9 cellular contexts compared by ENCODE assay signal in genomic region chr2:64586883-64587481, GRCh38.
DNase-seq lines count a peak whose midpoint lies in the region; ATAC-seq and TF ChIP-seq lines count a peak whose summit lies in the region.
"Had no signal": no experiment of that assay in that cellular context is flagged by ENCODE, and none has a peak within 500 bp of the region (broad histone marks: within the 10 kb centered on the region; RNA-seq: fewer than 3 reads in every experiment).

No MANE protein-coding gene starts in this region.

- in situ Hi-C loops in gastrocnemius medialis (cut with MboI; ENCODE audit: low sequenced_read_pairs in 4 of 4), result loop anchor here in 2 of 4 donors (25.0 kb wide), 2 partner anchors 275 to 450 kb away; no protein-coding TSS in a partner anchor

- TF ChIP-seq POLR2A in adrenal gland (IDR thresholded peaks at IDR 0.05) (no peak), gastrocnemius medialis (IDR thresholded peaks at IDR 0.05) (no peak)

- intact Hi-C loops in adrenal gland (cut with DNase I) (loop anchor here in 1 of 2 donors (5.0 kb wide), 1 partner anchor 280 kb away; no protein-coding TSS in a partner anchor), left ventricle myocardium inferior (cut with micrococcal nuclease) (loop anchor here (5.0 kb wide), 1 partner anchor 280 kb away; no protein-coding TSS in a partner anchor), gastrocnemius medialis (cut with DNase I; ENCODE audit: low total_unique reads) (loop anchor here (1.0 to 10.0 kb wide), 3 partner anchors 278 to 438 kb away; no protein-coding TSS in a partner anchor)

- H3K27me3 Mint-ChIP-seq in activated CD8-positive, alpha-beta memory T cell treated with anti-CD3 and anti-CD28 coated beads, Interleukin-2, amount 10 ng/mL, durations not matched to agents 7 days and 5 days, result no peaks in the 10 kb centered on the region
- H3K27me3 Mint-ChIP-seq: activated naive CD8-positive, alpha-beta T cell had no signal

- DNase-seq in activated CD8-positive, alpha-beta memory T cell treated with anti-CD3 and anti-CD28 coated beads, Interleukin-2, amount 10 ng/mL, durations not matched to agents 7 days and 5 days, result no peak
- no peak for DNase-seq in activated CD8-positive, alpha-beta memory T cell treated with anti-CD3 and anti-CD28 coated beads, Interleukin-2, amount 50 U/mL, for 4 hours
- DNase-seq in NCI-H1694 (lab: John Stamatoyannopoulos, UW), result peak; percentile 63
- DNase-seq in adrenal gland, result no peak
- DNase-seq in left ventricle myocardium inferior, result no peak
- no peak for DNase-seq in gastrocnemius medialis
- DNase-seq in ecto neural progenitor cell (ENCODE audit: low spot score), result no peak

- H3K9me3 Mint-ChIP-seq in activated CD8-positive, alpha-beta memory T cell treated with anti-CD3 and anti-CD28 coated beads, Interleukin-2, amount 10 ng/mL, durations not matched to agents 7 days and 5 days (ENCODE audit: low read depth), result no peaks in the 10 kb centered on the region

- peaks cover 6% of the 10 kb centered on the region for H3K4me1 Mint-ChIP-seq in activated CD8-positive, alpha-beta memory T cell treated with anti-CD3 and anti-CD28 coated beads, Interleukin-2, amount 10 ng/mL, durations not matched to agents 7 days and 5 days

- H3K27ac ChIP-seq in adrenal gland (no peak overlapping the region), left ventricle myocardium inferior (replicated peaks) (no peak overlapping the region), gastrocnemius medialis (no peak overlapping the region)

- H3K36me3 ChIP-seq in adrenal gland (replicated peaks in 1 of 2) (peaks cover 0 to 13% of the 10 kb centered on the region in 2 donors), left ventricle myocardium inferior (peaks cover 33% of the 10 kb centered on the region), gastrocnemius medialis (peaks cover 0 to 40% of the 10 kb centered on the region in 2 donors)

- no peak overlapping the region for H3K27ac Mint-ChIP-seq in activated CD8-positive, alpha-beta memory T cell treated with anti-CD3 and anti-CD28 coated beads, Interleukin-2, amount 10 ng/mL, durations not matched to agents 7 days and 5 days
- H3K27ac Mint-ChIP-seq: activated naive CD8-positive, alpha-beta T cell had no signal

- CTCF ChIA-PET in activated CD8-positive, alpha-beta memory T cell treated with anti-CD3 and anti-CD28 coated beads, Interleukin-2, amount 10 ng/mL, durations not matched to agents 7 days and 5 days (lab: Charles Lee), result interaction anchor here (0.6 to 3.0 kb wide), 28 partner anchors 9 to 350 kb away, joined by 3 to 15 read pairs (median 4); partner anchors contain the start of gene AFTPH

- H3K4me3 Mint-ChIP-seq in activated CD8-positive, alpha-beta memory T cell treated with anti-CD3 and anti-CD28 coated beads, Interleukin-2, amount 10 ng/mL, durations not matched to agents 7 days and 5 days, result no peak overlapping the region
- H3K4me3 Mint-ChIP-seq: activated naive CD8-positive, alpha-beta T cell had no signal

- 34 to 41% (median 39%) methylated on average over 6 of the region's 6 CpGs for WGBS in adrenal gland, 4 donors

- peak; percentile 35 to 81 (median 69) for TF ChIP-seq CTCF in adrenal gland (IDR thresholded peaks at IDR 0.05)
- peak; percentile 75 for TF ChIP-seq CTCF in left ventricle myocardium inferior (IDR thresholded peaks at IDR 0.05; ENCODE audit: borderline replicate concordance)
- TF ChIP-seq CTCF in gastrocnemius medialis (IDR thresholded peaks at IDR 0.05 in 4 of 5, conservative IDR thresholded peaks at IDR 0.05 in 1 of 5), result peak; percentile 23 to 56 (median 48)

- peaks cover 28% of the 10 kb centered on the region for H3K36me3 Mint-ChIP-seq in activated CD8-positive, alpha-beta memory T cell treated with anti-CD3 and anti-CD28 coated beads, Interleukin-2, amount 10 ng/mL, durations not matched to agents 7 days and 5 days

- no peaks in the 10 kb centered on the region for H3K27me3 ChIP-seq in adrenal gland
- H3K27me3 ChIP-seq in left ventricle myocardium inferior (ENCODE audit: low read depth), result no peaks in the 10 kb centered on the region
- no peaks in the 10 kb centered on the region for H3K27me3 ChIP-seq in gastrocnemius medialis

- peaks cover 0 to 10% of the 10 kb centered on the region in 2 donors for H3K4me1 ChIP-seq in adrenal gland (replicated peaks in 1 of 2)
- H3K4me1 ChIP-seq in left ventricle myocardium inferior, result peaks cover 8% of the 10 kb centered on the region
- H3K4me1 ChIP-seq in gastrocnemius medialis, result no peaks in the 10 kb centered on the region

- H3K9me3 ChIP-seq in adrenal gland (replicated peaks in 1 of 3) (no peaks in the 10 kb centered on the region), left ventricle myocardium inferior (replicated peaks) (no peaks in the 10 kb centered on the region), gastrocnemius medialis (no peaks in the 10 kb centered on the region)

- H3K4me3 ChIP-seq in adrenal gland (no peak overlapping the region), left ventricle myocardium inferior (no peak overlapping the region), gastrocnemius medialis (no peak overlapping the region)

- peak; percentile 65 for ATAC-seq in activated CD8-positive, alpha-beta memory T cell treated with anti-CD3 and anti-CD28 coated beads, Interleukin-2, amount 10 ng/mL, durations not matched to agents 7 days and 5 days
- peak; percentile 72 to 82 for ATAC-seq in gastrocnemius medialis
- no peak for ATAC-seq in GM21737 (IDR thresholded peaks at IDR 0.05; ENCODE audit: unreplicated experiment)
